In genomic region chr7:6530626-6531491, GRCh38 we compare ENCODE assay signal across 1 cellular context.
TF ChIP-seq lines count a peak whose summit lies in the region.

No MANE protein-coding gene starts in this region.

TF ChIP-seq in GM23338, 12 proteins besides CTCF, POLR2A, EP300 and RAD21:
- TF ChIP-seq POLR2AphosphoS5 (IDR thresholded peaks at IDR 0.05; ENCODE audit: low read depth), result peak; percentile 73
- peak; percentile 48 for TF ChIP-seq EZH2 (IDR thresholded peaks at IDR 0.05; ENCODE audit: low read depth, unreplicated experiment)
- TF ChIP-seq, protein P1, sequence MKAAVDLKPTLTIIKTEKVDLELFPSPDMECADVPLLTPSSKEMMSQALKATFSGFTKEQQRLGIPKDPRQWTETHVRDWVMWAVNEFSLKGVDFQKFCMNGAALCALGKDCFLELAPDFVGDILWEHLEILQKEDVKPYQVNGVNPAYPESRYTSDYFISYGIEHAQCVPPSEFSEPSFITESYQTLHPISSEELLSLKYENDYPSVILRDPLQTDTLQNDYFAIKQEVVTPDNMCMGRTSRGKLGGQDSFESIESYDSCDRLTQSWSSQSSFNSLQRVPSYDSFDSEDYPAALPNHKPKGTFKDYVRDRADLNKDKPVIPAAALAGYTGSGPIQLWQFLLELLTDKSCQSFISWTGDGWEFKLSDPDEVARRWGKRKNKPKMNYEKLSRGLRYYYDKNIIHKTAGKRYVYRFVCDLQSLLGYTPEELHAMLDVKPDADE (IDR thresholded peaks at IDR 0.05), result no peak; the same call in 1 of the 2 replicates
